Comparison of ENCODE assay signal across 20 cellular contexts in genomic region chr6:129853996-129854711, GRCh38. TPM values are rescaled to one million over a fixed set of nuclear protein-coding genes. Genes with fewer than 3 reads are reported as not detected.
DNase-seq lines count a peak whose midpoint lies in the region; ATAC-seq, FAIRE-seq and TF ChIP-seq lines count a peak whose summit lies in the region.
"Had no signal": no experiment of that assay in that cellular context is flagged by ENCODE, and none has a peak within 500 bp of the region (broad histone marks: within the 10 kb centered on the region; RNA-seq: fewer than 3 reads in every experiment).

No MANE protein-coding gene starts in this region.

- H3K4me1 ChIP-seq in astrocyte (ENCODE audit: insufficient read depth, low read length) (peaks cover 14% of the 10 kb centered on the region), foreskin keratinocyte (peaks cover 24% of the 10 kb centered on the region)
- H3K4me1 ChIP-seq: upper lobe of left lung had no signal

- intact Hi-C loops in Calu3 (cut with micrococcal nuclease; ENCODE audit: unreplicated experiment): no loop called here
- intact Hi-C loops in CD14-positive monocyte (cut with micrococcal nuclease): no loop called here

- H3K4me1 Mint-ChIP-seq in Calu3 (ENCODE audit: low read depth, unreplicated experiment) (peaks cover 35% of the 10 kb centered on the region), astrocyte (ENCODE audit: low read depth, unreplicated experiment) (peaks cover 10% of the 10 kb centered on the region), CD14-positive monocyte (peaks cover 2% of the 10 kb centered on the region)

- no peak overlapping the region for H3K4me3 ChIP-seq in astrocyte (ENCODE audit: insufficient read depth, low read depth, low read length)
- H3K4me3 ChIP-seq: upper lobe of left lung had no signal

- H3K27me3 Mint-ChIP-seq in Calu3 (ENCODE audit: unreplicated experiment): no peaks in the 10 kb centered on the region
- no peaks in the 10 kb centered on the region for H3K27me3 Mint-ChIP-seq in astrocyte (ENCODE audit: low read depth, unreplicated experiment)
- peaks cover 0 to 1% (median 1%) of the 10 kb centered on the region in 3 donors for H3K27me3 Mint-ChIP-seq in CD14-positive monocyte (ENCODE audit: low read depth in 3 of 3)
- H3K27me3 Mint-ChIP-seq: activated naive CD8-positive, alpha-beta T cell had no signal

- H3K4me3 Mint-ChIP-seq in Calu3 (ENCODE audit: low read depth, unreplicated experiment) (no peak overlapping the region), astrocyte (ENCODE audit: unreplicated experiment) (no peak overlapping the region), CD14-positive monocyte (no peak overlapping the region)
- H3K4me3 Mint-ChIP-seq: activated naive CD8-positive, alpha-beta T cell; WTC11 had no signal

- H3K4me2 ChIP-seq in astrocyte (ENCODE audit: low read length): peak overlapping the region; percentile 6
- H3K4me2 ChIP-seq: KMS-11 had no signal

- H3K9me3 Mint-ChIP-seq in Calu3 (ENCODE audit: low read depth, unreplicated experiment) (no peaks in the 10 kb centered on the region), astrocyte (ENCODE audit: unreplicated experiment) (no peaks in the 10 kb centered on the region), CD14-positive monocyte (peaks cover 0 to 2% (median 0%) of the 10 kb centered on the region in 7 donors)

- peak overlapping the region; percentile 13 for H3K9ac ChIP-seq in astrocyte (ENCODE audit: low read length)
- H3K9ac ChIP-seq: KMS-11 had no signal

- H2AFZ ChIP-seq in astrocyte (ENCODE audit: low read depth, low read length): no peak overlapping the region

- DNase-seq in Calu3: no peak
- DNase-seq in NCI-H146 (lab: John Stamatoyannopoulos, UW): peak; percentile 33
- DNase-seq in astrocyte (ENCODE audit: low read depth): peak; percentile 80
- DNase-seq in foreskin keratinocyte: no peak
- no peak for DNase-seq in NK-92 (lab: John Stamatoyannopoulos, UW; ENCODE audit: unreplicated experiment)
- DNase-seq in cortex of kidney (lab: John Stamatoyannopoulos, UW): no peak
- DNase-seq in CD14-positive monocyte (ENCODE audit: low spot score): no peak
- DNase-seq: activated CD8-positive, alpha-beta memory T cell treated with anti-CD3 and anti-CD28 coated beads, Interleukin-2, amount 50 U/mL, for 48 hours; AML-193; NCI-H1930; NCI-H82; stimulated activated CD4-positive, alpha-beta T cell treated with anti-CD3 and anti-CD28 coated beads, Interleukin-1b, Interleukin-23, amount 100 ng/mL, for 48 hours; upper lobe of left lung had no signal

- no peaks in the 10 kb centered on the region for H3K9me3 ChIP-seq in astrocyte (ENCODE audit: insufficient read depth, low read depth, low read length)
- H3K9me3 ChIP-seq: upper lobe of left lung had no signal

- FAIRE-seq in astrocyte (lab: Jason Lieb, UNC): peak; percentile 77
- FAIRE-seq: colon, GM19239 had no signal

- H3K27ac ChIP-seq in astrocyte (ENCODE audit: low read depth, low read length): peak overlapping the region; percentile 51
- no peak overlapping the region for H3K27ac ChIP-seq in foreskin keratinocyte
- H3K27ac ChIP-seq: KMS-11, upper lobe of left lung had no signal

- H3K36me3 Mint-ChIP-seq in Calu3 (ENCODE audit: insufficient read depth, unreplicated experiment) (no peaks in the 10 kb centered on the region), astrocyte (ENCODE audit: low read depth, unreplicated experiment) (no peaks in the 10 kb centered on the region), CD14-positive monocyte (no peaks in the 10 kb centered on the region)
- H3K36me3 Mint-ChIP-seq: activated naive CD8-positive, alpha-beta T cell; WTC11 had no signal

- no TSS peak for BruUV-seq in Calu3 (replicated peaks; lab: Mats Ljungman, UMichigan)

- TF ChIP-seq CTCF in Calu3 (IDR thresholded peaks at IDR 0.05; ENCODE audit: unreplicated experiment) (no peak), astrocyte (IDR thresholded peaks at IDR 0.05; ENCODE audit: insufficient read depth, low read depth, low read length) (no peak), foreskin keratinocyte (conservative IDR thresholded peaks at IDR 0.05) (no peak), CD14-positive monocyte (IDR thresholded peaks at IDR 0.05) (no peak)

- CTCF ChIA-PET in Calu3 (lab: Charles Lee): no interaction called here

- H3K36me3 ChIP-seq in astrocyte (ENCODE audit: insufficient read depth, low read length): no peaks in the 10 kb centered on the region
- H3K36me3 ChIP-seq: upper lobe of left lung had no signal

- ATAC-seq in foreskin keratinocyte (peak; percentile 71), GM21423 (IDR thresholded peaks at IDR 0.05; ENCODE audit: unreplicated experiment) (no peak)
- ATAC-seq: WTC11 had no signal

- H3K27me3 ChIP-seq in astrocyte (ENCODE audit: insufficient read depth, low read length): no peaks in the 10 kb centered on the region
- H3K27me3 ChIP-seq in foreskin keratinocyte: no peaks in the 10 kb centered on the region
- H3K27me3 ChIP-seq: upper lobe of left lung had no signal

- no peaks in the 10 kb centered on the region for H3K79me2 ChIP-seq in astrocyte (ENCODE audit: insufficient read depth, low read length)

- no peaks in the 10 kb centered on the region for H4K20me1 ChIP-seq in astrocyte (ENCODE audit: insufficient read depth, low read length)

- H3K27ac Mint-ChIP-seq in Calu3 (ENCODE audit: unreplicated experiment): peak overlapping the region; percentile 6
- H3K27ac Mint-ChIP-seq in astrocyte (ENCODE audit: unreplicated experiment): no peak overlapping the region
- H3K27ac Mint-ChIP-seq in CD14-positive monocyte: no peak overlapping the region
- H3K27ac Mint-ChIP-seq: activated naive CD8-positive, alpha-beta T cell; WTC11 had no signal

RNA-seq across cellular contexts. Expression of gene TMEM244, which starts 7.0 kb away (rescaled TPM):
- not detected in 2 replicates for total RNA-seq in Calu3 (2022)
- total RNA-seq in astrocyte: not detected in 2 replicates
- not detected in 2 replicates for total RNA-seq in foreskin keratinocyte
- 0.17 TPM in 1 of 2 replicates, not detected in the other for polyA plus RNA-seq in foreskin keratinocyte
- polyA plus RNA-seq in CD14-positive monocyte: not detected
- total RNA-seq: pulmonary artery endothelial cell, upper lobe of left lung, WTC11 had no signal

Comparison
In these comparisons a context has a peak if more than half of its experiments do, and no peak if none do; other contexts are left out.
1. DNase-seq: peak in NCI-H146 (single experiment) and astrocyte (single experiment); none in Calu3 (single experiment), foreskin keratinocyte (0 of 2), NK-92 (single experiment), cortex of kidney (single experiment) and CD14-positive monocyte (single experiment).